In the genomic region with DNA sequence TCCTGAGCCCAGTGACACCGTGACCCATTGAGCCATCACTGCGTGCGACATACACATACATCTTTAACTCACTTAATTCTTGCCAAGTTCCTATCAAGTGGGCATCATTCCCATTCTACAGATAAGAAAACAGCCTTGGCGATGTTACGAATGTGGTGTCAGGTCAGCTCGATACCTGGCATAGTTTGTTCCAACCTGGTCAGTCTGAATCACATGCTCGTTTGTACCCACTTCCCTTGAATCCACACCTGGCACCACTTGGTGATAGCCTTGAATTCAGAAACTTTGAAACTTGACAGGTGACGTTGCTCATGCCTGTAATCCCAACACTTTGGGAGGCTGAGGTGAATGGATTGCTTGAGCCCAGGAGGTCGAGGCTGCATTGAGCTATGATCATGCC, we compare ENCODE assay signal across 22 cellular contexts. TPM values are rescaled to one million over a fixed set of nuclear protein-coding genes. Genes with fewer than 3 reads are reported as not detected.
DNase-seq lines count a peak whose midpoint lies in the region; ATAC-seq, FAIRE-seq and TF ChIP-seq lines count a peak whose summit lies in the region.
"Had no signal": no experiment of that assay in that cellular context is flagged by ENCODE, and none has a peak within 500 bp of the region (broad histone marks: within the 10 kb centered on the region; RNA-seq: fewer than 3 reads in every experiment).

No MANE protein-coding gene starts in this region.

- no peaks in the 10 kb centered on the region for H3K27me3 ChIP-seq in body of pancreas
- H3K27me3 ChIP-seq: BLaER1 had no signal

- WGBS in body of pancreas, 2 donors = 29 to 31% methylated on average over 9 of the region's 9 CpGs

- H3K9me3 ChIP-seq in HEK293 (ENCODE audit: control insufficient read depth, insufficient read depth, low read depth, low read length) = no peaks in the 10 kb centered on the region; the same call in 1 of the 2 replicates
- no peaks in the 10 kb centered on the region for H3K9me3 ChIP-seq in body of pancreas
- H3K9me3 ChIP-seq: BLaER1, Caco-2 had no signal

- TF ChIP-seq CTCF in HEK293 (tag by site-specific recombination; IDR thresholded peaks at IDR 0.05) (no peak), body of pancreas (IDR thresholded peaks at IDR 0.05) (no peak)

- H3K4me3 ChIP-seq in HEK293 (ENCODE audit: low read depth, low read length) (no peak overlapping the region), body of pancreas (no peak overlapping the region)
- H3K4me3 ChIP-seq: BLaER1, GM23248 had no signal

- ATAC-seq in body of pancreas = peak; percentile 35
- ATAC-seq: CD8-positive, alpha-beta T cell had no signal

- FAIRE-seq in urothelium cell line (lab: Jason Lieb, UNC) = peak; percentile 56
- FAIRE-seq: A204.1, G401.6, GM12892, H1 had no signal

- peaks cover 0 to 3% of the 10 kb centered on the region in 2 experiments; a peak in 1 of 3 replicates for H3K36me3 ChIP-seq in HEK293 (ENCODE audit: control insufficient read depth in 2 of 2, insufficient read depth in 1 of 2, low read length in 2 of 2)
- H3K36me3 ChIP-seq in body of pancreas (replicated peaks in 1 of 2; ENCODE audit: insufficient read depth in 1 of 2, low read depth in 2 of 2) = no peaks in the 10 kb centered on the region
- H3K36me3 ChIP-seq: BLaER1 had no signal

- TF ChIP-seq POLR2A in body of pancreas (IDR thresholded peaks at IDR 0.05) = no peak

- CTCF ChIA-PET in HEK293 (lab: Yijun Ruan, JAX) = no interaction called here

- POLR2A ChIA-PET in HEK293 (lab: Yijun Ruan, JAX) = no interaction called here

- intact Hi-C loops in body of pancreas (cut with DNase I) = no loop called here

- H3K27ac ChIP-seq in HEK293 (ENCODE audit: extremely low read depth, low read depth, low read length) (no peak overlapping the region), body of pancreas (no peak overlapping the region)
- H3K27ac ChIP-seq: 22Rv1, BLaER1, C4-2B, GM23248 had no signal

- H3K4me1 ChIP-seq in HEK293 (ENCODE audit: control insufficient read depth, insufficient read depth, low read length) (peaks cover 4% of the 10 kb centered on the region), body of pancreas (peaks cover 8% of the 10 kb centered on the region)
- H3K4me1 ChIP-seq: BLaER1 had no signal

- DNase-seq in body of pancreas (no peak), mucosa of gallbladder (ENCODE audit: low spot score) (peak; percentile 76), urothelium cell line (ENCODE audit: low spot score) (no peak), NCI-H2171 (lab: John Stamatoyannopoulos, UW) (no peak), HUDEP-2 (lab: John Stamatoyannopoulos, UW; ENCODE audit: unreplicated experiment in 76 of 76) (no peak), NCI-H446 (lab: John Stamatoyannopoulos, UW) (no peak)
- DNase-seq: CD4-positive, CD25-positive, alpha-beta regulatory T cell; CD8-positive, alpha-beta T cell; DMS153; DND-41; GM23248; H7; HCEC 1CT had no signal

TF ChIP-seq in HEK293, 187 proteins besides CTCF, POLR2A, EP300 and RAD21:
- 0 out of 2 replicates have a peak, but pooled peaks have one; percentile 17 for TF ChIP-seq ZNF335 (tag by site-specific recombination; conservative IDR thresholded peaks at IDR 0.05)
- no peak for TF ChIP-seq KLF7 (tag by site-specific recombination; IDR thresholded peaks at IDR 0.05; ENCODE audit: borderline replicate concordance)
TF ChIP-seq in HEK293: peak in this region for 1.

RNA-seq across cellular contexts. Expression of gene SLC7A9, which starts 59.1 kb away (rescaled TPM):
- total RNA-seq in body of pancreas (not detected), mucosa of gallbladder (0.32 TPM)
- total RNA-seq: CD8-positive, alpha-beta T cell; GM23248; H1; H7 had no signal
